1 cellular context compared by ENCODE assay signal in the genomic region with DNA sequence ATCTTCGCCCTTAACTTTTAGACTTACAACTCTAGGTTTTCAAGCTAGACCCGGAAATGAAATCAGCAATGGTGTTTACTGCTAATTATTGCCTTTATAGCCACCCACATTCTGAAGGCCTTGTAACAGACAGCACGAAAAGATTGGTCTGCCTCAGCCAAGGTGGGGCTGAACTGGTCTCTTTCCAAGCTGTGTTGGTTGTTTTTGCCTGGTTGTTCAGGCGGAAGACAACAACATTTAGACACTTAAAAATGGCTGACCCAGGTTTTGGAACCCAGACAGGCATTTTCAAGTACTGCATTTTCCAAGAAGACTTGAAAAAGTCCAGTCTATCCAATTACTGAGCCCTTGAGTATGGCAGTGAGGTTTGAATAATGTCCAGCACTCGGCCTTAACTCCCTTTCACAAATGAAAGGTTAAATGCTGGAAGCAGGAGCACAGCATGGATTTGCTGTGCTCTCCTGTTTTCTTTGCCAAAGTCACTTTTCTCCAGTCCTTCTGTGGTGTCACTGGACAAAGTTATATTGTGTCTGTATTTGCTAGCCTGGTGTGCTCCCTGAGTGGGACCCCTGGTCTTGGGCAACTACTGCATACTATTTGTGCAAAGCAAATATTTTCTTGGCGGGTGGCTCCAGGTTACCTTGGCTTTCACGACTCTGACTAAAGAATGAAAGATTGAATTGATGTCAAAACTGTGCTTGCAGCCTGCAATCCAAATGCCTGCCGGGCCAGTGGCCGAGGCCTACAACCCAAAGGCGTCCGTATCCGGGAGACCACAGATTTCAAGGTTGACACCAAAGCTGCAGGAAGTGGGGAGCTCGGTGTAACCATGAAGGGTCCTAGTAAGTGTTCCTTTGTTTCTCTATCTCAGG.
TF ChIP-seq lines count a peak whose summit lies in the region.

No MANE protein-coding gene starts in this region.

TF ChIP-seq in HepG2, 621 proteins besides CTCF, POLR2A, EP300 and RAD21 (continued from another document and continues in another):
- TF ChIP-seq ZNF256 (CRISPR knock-in tag; conservative IDR thresholded peaks at IDR 0.05) = no peak
- TF ChIP-seq, protein P1, sequence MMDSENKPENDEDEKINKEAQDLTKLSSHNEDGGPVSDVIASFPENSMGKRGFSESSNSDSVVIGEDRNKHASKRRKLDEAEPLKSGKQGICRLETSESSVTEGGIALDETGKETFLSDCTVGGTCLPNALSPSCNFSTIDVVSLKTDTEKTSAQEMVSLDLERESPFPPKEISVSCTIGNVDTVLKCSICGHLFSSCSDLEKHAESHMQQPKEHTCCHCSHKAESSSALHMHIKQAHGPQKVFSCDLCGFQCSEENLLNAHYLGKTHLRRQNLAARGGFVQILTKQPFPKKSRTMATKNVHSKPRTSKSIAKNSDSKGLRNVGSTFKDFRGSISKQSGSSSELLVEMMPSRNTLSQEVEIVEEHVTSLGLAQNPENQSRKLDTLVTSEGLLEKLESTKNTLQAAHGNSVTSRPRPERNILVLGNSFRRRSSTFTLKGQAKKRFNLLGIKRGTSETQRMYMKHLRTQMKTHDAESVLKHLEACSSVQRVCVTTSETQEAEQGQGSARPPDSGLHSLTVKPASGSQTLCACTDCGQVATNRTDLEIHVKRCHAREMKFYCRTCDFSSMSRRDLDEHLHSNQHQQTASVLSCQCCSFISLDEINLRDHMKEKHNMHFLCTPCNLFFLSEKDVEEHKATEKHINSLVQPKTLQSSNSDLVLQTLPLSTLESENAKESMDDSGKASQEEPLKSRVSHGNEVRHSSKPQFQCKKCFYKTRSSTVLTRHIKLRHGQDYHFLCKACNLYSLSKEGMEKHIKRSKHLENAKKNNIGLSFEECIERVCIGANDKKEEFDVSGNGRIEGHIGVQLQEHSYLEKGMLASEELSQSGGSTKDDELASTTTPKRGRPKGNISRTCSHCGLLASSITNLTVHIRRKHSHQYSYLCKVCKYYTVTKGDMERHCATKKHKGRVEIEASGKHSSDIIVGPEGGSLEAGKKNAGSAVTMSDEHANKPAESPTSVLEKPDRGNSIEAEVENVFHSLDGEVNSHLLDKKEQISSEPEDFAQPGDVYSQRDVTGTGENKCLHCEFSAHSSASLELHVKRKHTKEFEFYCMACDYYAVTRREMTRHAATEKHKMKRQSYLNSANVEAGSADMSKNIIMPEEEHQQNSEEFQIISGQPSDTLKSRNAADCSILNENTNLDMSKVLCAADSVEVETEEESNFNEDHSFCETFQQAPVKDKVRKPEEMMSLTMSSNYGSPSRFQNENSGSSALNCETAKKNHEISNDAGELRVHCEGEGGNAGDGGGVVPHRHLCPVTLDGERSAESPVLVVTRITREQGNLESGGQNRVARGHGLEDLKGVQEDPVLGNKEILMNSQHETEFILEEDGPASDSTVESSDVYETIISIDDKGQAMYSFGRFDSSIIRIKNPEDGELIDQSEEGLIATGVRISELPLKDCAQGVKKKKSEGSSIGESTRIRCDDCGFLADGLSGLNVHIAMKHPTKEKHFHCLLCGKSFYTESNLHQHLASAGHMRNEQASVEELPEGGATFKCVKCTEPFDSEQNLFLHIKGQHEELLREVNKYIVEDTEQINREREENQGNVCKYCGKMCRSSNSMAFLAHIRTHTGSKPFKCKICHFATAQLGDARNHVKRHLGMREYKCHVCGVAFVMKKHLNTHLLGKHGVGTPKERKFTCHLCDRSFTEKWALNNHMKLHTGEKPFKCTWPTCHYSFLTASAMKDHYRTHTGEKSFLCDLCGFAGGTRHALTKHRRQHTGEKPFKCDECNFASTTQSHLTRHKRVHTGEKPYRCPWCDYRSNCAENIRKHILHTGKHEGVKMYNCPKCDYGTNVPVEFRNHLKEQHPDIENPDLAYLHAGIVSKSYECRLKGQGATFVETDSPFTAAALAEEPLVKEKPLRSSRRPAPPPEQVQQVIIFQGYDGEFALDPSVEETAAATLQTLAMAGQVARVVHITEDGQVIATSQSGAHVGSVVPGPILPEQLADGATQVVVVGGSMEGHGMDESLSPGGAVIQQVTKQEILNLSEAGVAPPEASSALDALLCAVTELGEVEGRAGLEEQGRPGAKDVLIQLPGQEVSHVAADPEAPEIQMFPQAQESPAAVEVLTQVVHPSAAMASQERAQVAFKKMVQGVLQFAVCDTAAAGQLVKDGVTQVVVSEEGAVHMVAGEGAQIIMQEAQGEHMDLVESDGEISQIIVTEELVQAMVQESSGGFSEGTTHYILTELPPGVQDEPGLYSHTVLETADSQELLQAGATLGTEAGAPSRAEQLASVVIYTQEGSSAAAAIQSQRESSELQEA (CRISPR knock-in tag; IDR thresholded peaks at IDR 0.05; ENCODE audit: not compliant biosample characterization) = no peak
- TF ChIP-seq ZKSCAN8 (CRISPR knock-in tag; IDR thresholded peaks at IDR 0.05; ENCODE audit: borderline replicate concordance) = peak; percentile 91; the same call in 1 of the 2 replicates
- peak; percentile 34; the same call in 1 of the 2 replicates for TF ChIP-seq BRD4 (CRISPR knock-in tag; IDR thresholded peaks at IDR 0.05)
- peak; percentile 53; the same call in 1 of the 2 replicates for TF ChIP-seq SIX1 (CRISPR knock-in tag; IDR thresholded peaks at IDR 0.05; ENCODE audit: borderline replicate concordance)
- peak; percentile 42; the same call in 1 of the 2 replicates for TF ChIP-seq TFAP4 (IDR thresholded peaks at IDR 0.05; ENCODE audit: borderline replicate concordance, low read depth)
- TF ChIP-seq, protein P2, sequence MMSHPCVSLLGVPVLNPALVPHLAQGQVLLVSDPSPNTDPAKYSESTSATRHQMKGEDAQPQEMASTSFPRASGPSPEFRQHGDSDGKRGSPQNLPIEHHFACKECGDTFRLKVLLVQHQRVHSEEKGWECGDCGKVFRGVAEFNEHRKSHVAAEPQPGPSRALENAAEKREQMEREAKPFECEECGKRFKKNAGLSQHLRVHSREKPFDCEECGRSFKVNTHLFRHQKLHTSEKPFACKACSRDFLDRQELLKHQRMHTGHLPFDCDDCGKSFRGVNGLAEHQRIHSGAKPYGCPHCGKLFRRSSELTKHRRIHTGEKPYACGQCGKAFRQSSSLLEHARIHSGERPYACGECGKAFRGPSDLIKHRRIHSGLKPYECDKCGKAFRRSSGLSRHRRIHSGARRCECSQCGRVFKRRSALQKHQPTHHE (CRISPR knock-in tag; IDR thresholded peaks at IDR 0.05; ENCODE audit: borderline replicate concordance) = 0 out of 2 replicates have a peak, but pooled peaks have one; percentile 64
- TF ChIP-seq ZNF138 (CRISPR knock-in tag; IDR thresholded peaks at IDR 0.05; ENCODE audit: low read depth) = no peak
- no peak for TF ChIP-seq SRSF4 (IDR thresholded peaks at IDR 0.05; ENCODE audit: low read depth, low read length, poor library complexity, severe bottlenecking)
- TF ChIP-seq, protein P3, sequence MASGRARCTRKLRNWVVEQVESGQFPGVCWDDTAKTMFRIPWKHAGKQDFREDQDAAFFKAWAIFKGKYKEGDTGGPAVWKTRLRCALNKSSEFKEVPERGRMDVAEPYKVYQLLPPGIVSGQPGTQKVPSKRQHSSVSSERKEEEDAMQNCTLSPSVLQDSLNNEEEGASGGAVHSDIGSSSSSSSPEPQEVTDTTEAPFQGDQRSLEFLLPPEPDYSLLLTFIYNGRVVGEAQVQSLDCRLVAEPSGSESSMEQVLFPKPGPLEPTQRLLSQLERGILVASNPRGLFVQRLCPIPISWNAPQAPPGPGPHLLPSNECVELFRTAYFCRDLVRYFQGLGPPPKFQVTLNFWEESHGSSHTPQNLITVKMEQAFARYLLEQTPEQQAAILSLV (CRISPR knock-in tag; IDR thresholded peaks at IDR 0.05; ENCODE audit: borderline replicate concordance) = no peak
- peak; percentile 46; the same call in 1 of the 2 replicates for TF ChIP-seq ZNF501 (CRISPR knock-in tag; IDR thresholded peaks at IDR 0.05)
- no peak for TF ChIP-seq ZNF234 (CRISPR knock-in tag; conservative IDR thresholded peaks at IDR 0.05)
- TF ChIP-seq, protein P4, sequence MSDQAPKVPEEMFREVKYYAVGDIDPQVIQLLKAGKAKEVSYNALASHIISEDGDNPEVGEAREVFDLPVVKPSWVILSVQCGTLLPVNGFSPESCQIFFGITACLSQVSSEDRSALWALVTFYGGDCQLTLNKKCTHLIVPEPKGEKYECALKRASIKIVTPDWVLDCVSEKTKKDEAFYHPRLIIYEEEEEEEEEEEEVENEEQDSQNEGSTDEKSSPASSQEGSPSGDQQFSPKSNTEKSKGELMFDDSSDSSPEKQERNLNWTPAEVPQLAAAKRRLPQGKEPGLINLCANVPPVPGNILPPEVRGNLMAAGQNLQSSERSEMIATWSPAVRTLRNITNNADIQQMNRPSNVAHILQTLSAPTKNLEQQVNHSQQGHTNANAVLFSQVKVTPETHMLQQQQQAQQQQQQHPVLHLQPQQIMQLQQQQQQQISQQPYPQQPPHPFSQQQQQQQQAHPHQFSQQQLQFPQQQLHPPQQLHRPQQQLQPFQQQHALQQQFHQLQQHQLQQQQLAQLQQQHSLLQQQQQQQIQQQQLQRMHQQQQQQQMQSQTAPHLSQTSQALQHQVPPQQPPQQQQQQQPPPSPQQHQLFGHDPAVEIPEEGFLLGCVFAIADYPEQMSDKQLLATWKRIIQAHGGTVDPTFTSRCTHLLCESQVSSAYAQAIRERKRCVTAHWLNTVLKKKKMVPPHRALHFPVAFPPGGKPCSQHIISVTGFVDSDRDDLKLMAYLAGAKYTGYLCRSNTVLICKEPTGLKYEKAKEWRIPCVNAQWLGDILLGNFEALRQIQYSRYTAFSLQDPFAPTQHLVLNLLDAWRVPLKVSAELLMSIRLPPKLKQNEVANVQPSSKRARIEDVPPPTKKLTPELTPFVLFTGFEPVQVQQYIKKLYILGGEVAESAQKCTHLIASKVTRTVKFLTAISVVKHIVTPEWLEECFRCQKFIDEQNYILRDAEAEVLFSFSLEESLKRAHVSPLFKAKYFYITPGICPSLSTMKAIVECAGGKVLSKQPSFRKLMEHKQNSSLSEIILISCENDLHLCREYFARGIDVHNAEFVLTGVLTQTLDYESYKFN (CRISPR knock-in tag; conservative IDR thresholded peaks at IDR 0.05) = peak; percentile 97
- TF ChIP-seq ZSCAN30 (CRISPR knock-in tag; IDR thresholded peaks at IDR 0.05) = no peak
- TF ChIP-seq, protein P5, sequence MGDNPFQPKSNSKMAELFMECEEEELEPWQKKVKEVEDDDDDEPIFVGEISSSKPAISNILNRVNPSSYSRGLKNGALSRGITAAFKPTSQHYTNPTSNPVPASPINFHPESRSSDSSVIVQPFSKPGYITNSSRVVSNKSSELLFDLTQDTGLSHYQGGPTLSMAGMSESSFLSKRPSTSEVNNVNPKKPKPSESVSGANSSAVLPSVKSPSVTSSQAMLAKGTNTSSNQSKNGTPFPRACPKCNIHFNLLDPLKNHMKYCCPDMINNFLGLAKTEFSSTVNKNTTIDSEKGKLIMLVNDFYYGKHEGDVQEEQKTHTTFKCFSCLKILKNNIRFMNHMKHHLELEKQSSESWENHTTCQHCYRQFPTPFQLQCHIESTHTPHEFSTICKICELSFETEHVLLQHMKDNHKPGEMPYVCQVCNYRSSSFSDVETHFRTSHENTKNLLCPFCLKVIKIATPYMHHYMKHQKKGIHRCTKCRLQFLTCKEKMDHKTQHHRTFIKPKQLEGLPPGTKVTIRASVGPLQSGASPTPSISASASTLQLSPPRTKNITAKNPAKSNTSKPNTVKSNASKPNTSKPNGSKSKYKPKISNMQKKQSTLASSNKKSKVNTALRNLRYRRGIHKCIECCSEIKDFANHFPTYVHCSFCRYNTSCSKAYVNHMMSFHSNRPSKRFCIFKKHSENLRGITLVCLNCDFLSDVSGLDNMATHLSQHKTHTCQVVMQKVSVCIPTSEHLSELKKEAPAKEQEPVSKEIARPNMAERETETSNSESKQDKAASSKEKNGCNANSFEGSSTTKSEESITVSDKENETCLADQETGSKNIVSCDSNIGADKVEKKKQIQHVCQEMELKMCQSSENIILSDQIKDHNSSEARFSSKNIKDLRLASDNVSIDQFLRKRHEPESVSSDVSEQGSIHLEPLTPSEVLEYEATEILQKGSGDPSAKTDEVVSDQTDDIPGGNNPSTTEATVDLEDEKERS (CRISPR knock-in tag; IDR thresholded peaks at IDR 0.05) = peak; percentile 89
- TF ChIP-seq GFI1 (CRISPR knock-in tag; IDR thresholded peaks at IDR 0.05; ENCODE audit: borderline replicate concordance) = peak; percentile 80
- TF ChIP-seq BORCS8-MEF2B (CRISPR knock-in tag; IDR thresholded peaks at IDR 0.05) = peak; percentile 51; the same call in 1 of the 2 replicates
- TF ChIP-seq ATM (IDR thresholded peaks at IDR 0.05; ENCODE audit: borderline replicate concordance) = no peak
- peak; percentile 48; the same call in 1 of the 2 replicates for TF ChIP-seq ZBTB2 (CRISPR knock-in tag; IDR thresholded peaks at IDR 0.05; ENCODE audit: low read depth)
- TF ChIP-seq ZNF788 (CRISPR knock-in tag; IDR thresholded peaks at IDR 0.05; ENCODE audit: borderline replicate concordance) = peak; percentile 81; the same call in 1 of the 2 replicates
- peak; percentile 73; the same call in 1 of the 2 replicates for TF ChIP-seq NFKBIZ (CRISPR knock-in tag; IDR thresholded peaks at IDR 0.05)
- peak; percentile 67; the same call in 1 of the 2 replicates for TF ChIP-seq ERF (CRISPR knock-in tag; IDR thresholded peaks at IDR 0.05)
- TF ChIP-seq BRCA1 (CRISPR knock-in tag; IDR thresholded peaks at IDR 0.05) = 0 out of 2 replicates have a peak, but pooled peaks have one; percentile 23
- peak; percentile 95 for TF ChIP-seq TBX2 (CRISPR knock-in tag; IDR thresholded peaks at IDR 0.05; ENCODE audit: borderline replicate concordance)
- peak; percentile 79 for TF ChIP-seq RCOR2 (CRISPR knock-in tag; IDR thresholded peaks at IDR 0.05)
- TF ChIP-seq STAT5B (CRISPR knock-in tag; IDR thresholded peaks at IDR 0.05) = 0 out of 2 replicates have a peak, but pooled peaks have one; percentile 29
- peak in 1 of 2 experiments; percentile 76; a peak in 1 of 4 replicates for TF ChIP-seq KLF16 (CRISPR knock-in tag; IDR thresholded peaks at IDR 0.05)
- peak; percentile 68; the same call in 1 of the 2 replicates for TF ChIP-seq ZNF704 (CRISPR knock-in tag; IDR thresholded peaks at IDR 0.05; ENCODE audit: borderline replicate concordance)
- TF ChIP-seq FOXO1 (CRISPR knock-in tag; IDR thresholded peaks at IDR 0.05) = peak; percentile 96
- TF ChIP-seq TBL1XR1 (IDR thresholded peaks at IDR 0.05; ENCODE audit: borderline replicate concordance, low read length, partially characterized antibody) = peak; percentile 82
